1 cellular context compared by ENCODE assay signal in genomic region chr5:67855523-67855922, GRCh38.
TF ChIP-seq lines count a peak whose summit lies in the region.

No MANE protein-coding gene starts in this region.

TF ChIP-seq in GM12878, 131 proteins besides CTCF, POLR2A, EP300 and RAD21 (continued from another document):
- TF ChIP-seq USF2 (IDR thresholded peaks at IDR 0.05; ENCODE audit: borderline replicate concordance, low read depth, low read length) (no peak), MEF2B (IDR thresholded peaks at IDR 0.05; ENCODE audit: partially characterized antibody, poor library complexity, severe bottlenecking) (peak; percentile 79), MTA2 (IDR thresholded peaks at IDR 0.05; ENCODE audit: low read depth) (no peak)
- TF ChIP-seq, protein P1, sequence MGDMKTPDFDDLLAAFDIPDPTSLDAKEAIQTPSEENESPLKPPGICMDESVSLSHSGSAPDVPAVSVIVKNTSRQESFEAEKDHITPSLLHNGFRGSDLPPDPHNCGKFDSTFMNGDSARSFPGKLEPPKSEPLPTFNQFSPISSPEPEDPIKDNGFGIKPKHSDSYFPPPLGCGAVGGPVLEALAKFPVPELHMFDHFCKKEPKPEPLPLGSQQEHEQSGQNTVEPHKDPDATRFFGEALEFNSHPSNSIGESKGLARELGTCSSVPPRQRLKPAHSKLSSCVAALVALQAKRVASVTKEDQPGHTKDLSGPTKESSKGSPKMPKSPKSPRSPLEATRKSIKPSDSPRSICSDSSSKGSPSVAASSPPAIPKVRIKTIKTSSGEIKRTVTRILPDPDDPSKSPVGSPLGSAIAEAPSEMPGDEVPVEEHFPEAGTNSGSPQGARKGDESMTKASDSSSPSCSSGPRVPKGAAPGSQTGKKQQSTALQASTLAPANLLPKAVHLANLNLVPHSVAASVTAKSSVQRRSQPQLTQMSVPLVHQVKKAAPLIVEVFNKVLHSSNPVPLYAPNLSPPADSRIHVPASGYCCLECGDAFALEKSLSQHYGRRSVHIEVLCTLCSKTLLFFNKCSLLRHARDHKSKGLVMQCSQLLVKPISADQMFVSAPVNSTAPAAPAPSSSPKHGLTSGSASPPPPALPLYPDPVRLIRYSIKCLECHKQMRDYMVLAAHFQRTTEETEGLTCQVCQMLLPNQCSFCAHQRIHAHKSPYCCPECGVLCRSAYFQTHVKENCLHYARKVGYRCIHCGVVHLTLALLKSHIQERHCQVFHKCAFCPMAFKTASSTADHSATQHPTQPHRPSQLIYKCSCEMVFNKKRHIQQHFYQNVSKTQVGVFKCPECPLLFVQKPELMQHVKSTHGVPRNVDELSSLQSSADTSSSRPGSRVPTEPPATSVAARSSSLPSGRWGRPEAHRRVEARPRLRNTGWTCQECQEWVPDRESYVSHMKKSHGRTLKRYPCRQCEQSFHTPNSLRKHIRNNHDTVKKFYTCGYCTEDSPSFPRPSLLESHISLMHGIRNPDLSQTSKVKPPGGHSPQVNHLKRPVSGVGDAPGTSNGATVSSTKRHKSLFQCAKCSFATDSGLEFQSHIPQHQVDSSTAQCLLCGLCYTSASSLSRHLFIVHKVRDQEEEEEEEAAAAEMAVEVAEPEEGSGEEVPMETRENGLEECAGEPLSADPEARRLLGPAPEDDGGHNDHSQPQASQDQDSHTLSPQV (IDR thresholded peaks at IDR 0.05) = no peak
